ENCODE assay signal across 8 cellular contexts in the genomic region with DNA sequence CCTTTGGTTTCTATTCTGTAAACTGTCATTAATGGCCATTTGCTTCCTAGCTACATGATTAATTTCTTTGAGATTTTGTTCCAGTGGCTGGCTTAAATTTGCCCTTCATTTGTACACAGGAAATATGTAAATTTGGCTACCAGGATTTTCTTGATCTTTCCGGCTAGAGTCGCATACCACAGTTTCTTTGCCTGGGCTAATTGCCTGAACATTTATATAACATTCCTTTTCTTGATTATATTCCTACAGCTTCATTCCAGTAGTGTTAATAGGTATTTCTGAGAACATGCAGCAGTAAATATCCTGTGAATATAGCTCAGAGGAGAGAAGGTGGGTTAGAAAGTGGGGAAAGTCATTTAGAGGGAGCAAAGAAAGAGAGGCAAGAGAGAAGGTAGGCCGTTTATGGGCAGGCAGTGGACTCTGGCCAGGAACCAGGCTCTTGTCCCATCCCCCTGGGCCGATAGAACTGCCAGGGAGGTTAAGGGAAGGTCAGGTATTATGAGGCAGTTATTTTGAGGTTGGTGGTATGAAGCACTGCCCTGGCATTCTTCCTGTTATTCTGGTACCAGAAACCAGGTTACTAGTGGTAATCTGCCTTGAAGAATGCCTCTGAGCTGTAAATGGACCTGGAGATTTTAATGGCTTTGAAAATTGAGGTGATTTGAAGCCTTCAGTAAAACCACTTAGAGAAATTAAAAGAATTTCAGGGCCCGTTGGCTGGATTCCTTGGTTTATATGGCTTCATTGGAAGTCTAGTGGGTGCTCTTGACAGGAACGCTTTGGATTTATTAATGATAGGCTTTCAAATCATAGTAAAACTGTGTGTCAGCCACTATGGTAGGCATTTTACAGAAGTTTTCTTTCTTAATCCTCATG. TPM values are rescaled to one million over a fixed set of nuclear protein-coding genes. Genes with fewer than 3 reads are reported as not detected.
A peak's percentile ranks its signal among the peaks of the same experiment; 100 is the strongest.
DNase-seq lines count a peak whose midpoint lies in the region; ATAC-seq and TF ChIP-seq lines count a peak whose summit lies in the region.

No MANE protein-coding gene starts in this region.

- no TSS peak for BruUV-seq in OCI-LY7 (replicated peaks; lab: Mats Ljungman, UMichigan)

- DNase-seq in ELR (ENCODE audit: low read depth) (peak; percentile 77), OCI-LY7 (ENCODE audit: low spot score) (no peak), cerebellum (ENCODE audit: low spot score) (no peak), OCI-M2 (lab: John Stamatoyannopoulos, UW; ENCODE audit: unreplicated experiment) (no peak)
- DNase-seq in activated effector memory CD4-positive, alpha-beta T cell treated with Interleukin-2 at 50 U/mL for 16 hours, result no peak

- peaks cover 94% of the 10 kb centered on the region for H3K79me2 ChIP-seq in OCI-LY7 (ENCODE audit: insufficient read depth, low read depth, low read length)

- peaks cover 74% of the 10 kb centered on the region for H3K36me3 ChIP-seq in OCI-LY7 (ENCODE audit: insufficient read depth, low read length)
- peaks cover 0 to 23% of the 10 kb centered on the region in 2 donors for H3K36me3 ChIP-seq in duodenal mucosa (ENCODE audit: control insufficient read depth in 1 of 2, insufficient read depth in 2 of 2, low read length in 2 of 2)
- no peaks in the 10 kb centered on the region for H3K36me3 ChIP-seq in mucosa of stomach (ENCODE audit: control insufficient read depth, insufficient read depth, low read length)

- H3K9me2 ChIP-seq in OCI-LY7 (ENCODE audit: insufficient read depth, low read length), result no peaks in the 10 kb centered on the region

- POLR2A ChIA-PET in OCI-LY7 (lab: Charles Lee), result interaction anchor here (0.5 to 1.5 kb wide), 5 partner anchors 10 to 42 kb away, joined by 3 to 7 read pairs (median 4); a partner anchor contains a TSS

- H3K27ac ChIP-seq in OCI-LY7 (ENCODE audit: low read depth, low read length, poor library complexity, severe bottlenecking) (peak overlapping the region; percentile 46), duodenal mucosa (ENCODE audit: low read depth, low read length) (peak overlapping the region; percentile 45)

- peaks cover 37% of the 10 kb centered on the region for H4K20me1 ChIP-seq in OCI-LY7 (ENCODE audit: insufficient read depth, low read length)

- H3K4me2 ChIP-seq in OCI-LY7 (ENCODE audit: low read length), result peak overlapping the region; percentile 97

- peaks cover 44% of the 10 kb centered on the region for H3K4me1 ChIP-seq in OCI-LY7 (ENCODE audit: insufficient read depth, low read length, poor library complexity, severe bottlenecking)
- peaks cover 41 to 53% of the 10 kb centered on the region in 2 donors for H3K4me1 ChIP-seq in duodenal mucosa (ENCODE audit: control insufficient read depth in 1 of 2, insufficient read depth in 2 of 2, low read length in 2 of 2)
- H3K4me1 ChIP-seq in mucosa of stomach (ENCODE audit: control insufficient read depth, insufficient read depth, low read length), result peaks cover 37% of the 10 kb centered on the region

- H3K4me3 ChIP-seq in OCI-LY7 (ENCODE audit: low read depth, low read length, poor library complexity, severe bottlenecking) (peak overlapping the region; percentile 89), duodenal mucosa (ENCODE audit: low read depth in 1 of 2, low read length in 2 of 2) (peak overlapping the region; percentile 79 to 80), mucosa of stomach (ENCODE audit: low read length) (no peak overlapping the region)

- CTCF ChIA-PET in OCI-LY7 (lab: Charles Lee; ENCODE audit: unreplicated experiment), result interaction anchor here (0.6 kb wide), 1 partner anchor 274 kb away, joined by 3 read pairs; no protein-coding TSS in a partner anchor

- no peaks in the 10 kb centered on the region for H3K27me3 ChIP-seq in duodenal mucosa (ENCODE audit: control insufficient read depth in 1 of 2, insufficient read depth in 2 of 2, low read length in 2 of 2)
- no peaks in the 10 kb centered on the region for H3K27me3 ChIP-seq in mucosa of stomach (ENCODE audit: control insufficient read depth, insufficient read depth, low read length)

- TF ChIP-seq CTCF in OCI-LY7 (conservative IDR thresholded peaks at IDR 0.05; ENCODE audit: low read length), result no peak

- H3K9me3 ChIP-seq in OCI-LY7 (ENCODE audit: low read length) (no peaks in the 10 kb centered on the region), duodenal mucosa (ENCODE audit: control insufficient read depth in 1 of 2, low read length in 2 of 2) (no peaks in the 10 kb centered on the region), mucosa of stomach (ENCODE audit: control insufficient read depth, low read length) (no peaks in the 10 kb centered on the region)

- H2AFZ ChIP-seq in OCI-LY7 (ENCODE audit: low read length), result no peak overlapping the region

- no peak for ATAC-seq in GM18907 (IDR thresholded peaks at IDR 0.05; ENCODE audit: unreplicated experiment)

- intact Hi-C loops in OCI-LY7 (cut with micrococcal nuclease; ENCODE audit: unreplicated experiment), result loop anchor here (5.0 kb wide), 1 partner anchor 101 kb away; a partner anchor contains a TSS

- H3K9ac ChIP-seq in duodenal mucosa (ENCODE audit: low read depth in 1 of 2, low read length in 2 of 2), result peak overlapping the region; percentile 9 to 53
- peak overlapping the region; percentile 23 for H3K9ac ChIP-seq in mucosa of stomach (ENCODE audit: low read length)

RNA-seq across cellular contexts. Expression of a gene that starts 4.4 kb away (rescaled TPM):
- 52.2 and 66.3 TPM in 2 replicates for total RNA-seq in OCI-LY7 (2014; rRNA removed; shearing (Covaris generic))
- total RNA-seq in OCI-LY7 (2022) (150 TPM in 2 replicates), cerebellum (95.3 TPM)

RNA-seq across cellular contexts. Expression of a gene that starts 9.6 kb away (rescaled TPM):
- 29.4 and 40.9 TPM in 2 replicates for total RNA-seq in OCI-LY7 (2014; rRNA removed; shearing (Covaris generic))
- total RNA-seq in OCI-LY7 (2022) (48.8 and 49.5 TPM in 2 replicates), cerebellum (21.2 TPM)

RNA-seq across cellular contexts. Expression of a gene that starts 42.6 kb away (rescaled TPM):
- total RNA-seq in OCI-LY7 (2014; rRNA removed; shearing (Covaris generic)), result 354 and 400 TPM in 2 replicates
- total RNA-seq in OCI-LY7 (2022) (296 and 321 TPM in 2 replicates), cerebellum (149 TPM)

RNA-seq across cellular contexts. Expression of a gene that starts 42.7 kb away (rescaled TPM):
- 65.8 and 73.4 TPM in 2 replicates for total RNA-seq in OCI-LY7 (2014; rRNA removed; shearing (Covaris generic))
- total RNA-seq in OCI-LY7 (2022) (61.8 and 61.9 TPM in 2 replicates), cerebellum (29.7 TPM)
